8 cellular contexts compared by ENCODE assay signal in the genomic region with DNA sequence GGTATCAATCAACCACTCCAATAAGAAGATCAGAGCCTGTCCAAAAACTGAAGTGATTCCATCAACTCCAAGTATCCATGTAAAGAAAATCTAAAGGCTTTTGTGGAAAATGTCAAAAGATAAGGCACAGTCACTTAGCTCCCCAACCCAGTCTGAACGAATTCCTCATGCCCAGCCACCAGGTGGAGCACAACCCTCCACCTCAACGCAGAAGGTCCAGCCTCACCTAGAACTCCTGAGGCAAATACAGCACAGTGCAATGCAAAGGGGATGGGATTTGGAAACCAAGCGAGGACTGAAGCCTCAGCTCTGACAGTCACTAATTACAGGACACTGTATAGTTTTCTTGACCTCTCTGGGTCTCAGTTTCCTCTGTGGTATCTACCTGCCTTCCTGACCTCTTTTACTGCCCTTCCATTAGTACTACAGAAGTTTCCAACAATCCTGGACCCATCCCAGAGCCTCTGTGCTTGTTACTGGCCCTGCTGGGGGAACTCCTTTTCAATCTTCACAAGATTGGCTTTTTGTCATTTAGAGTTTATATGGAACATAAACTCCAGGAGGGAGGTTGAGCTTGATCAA. TPM values are rescaled to one million over a fixed set of nuclear protein-coding genes. Genes with fewer than 3 reads are reported as not detected.
A peak's percentile ranks its signal among the peaks of the same experiment; 100 is the strongest.
DNase-seq lines count a peak whose midpoint lies in the region; ATAC-seq and TF ChIP-seq lines count a peak whose summit lies in the region.

No MANE protein-coding gene starts in this region.

- H3K79me2 ChIP-seq in OCI-LY1 (ENCODE audit: insufficient read depth, low read length): no peaks in the 10 kb centered on the region; the same call in 1 of the 2 replicates

- no peaks in the 10 kb centered on the region for H3K27me3 Mint-ChIP-seq in activated T-helper 17 cell treated with anti-CD3 and anti-CD28 coated beads, Interleukin-2, amount 50 U/mL, for 72 hours

- H3K36me3 ChIP-seq in OCI-LY1 (ENCODE audit: insufficient read depth, low read length): peaks cover 47% of the 10 kb centered on the region

- H3K4me3 ChIP-seq in AG09309 (ENCODE audit: control insufficient read depth, low read depth, low read length) (no peak overlapping the region), OCI-LY1 (ENCODE audit: low read depth, low read length, poor library complexity, severe bottlenecking) (no peak overlapping the region)

- H3K4me1 ChIP-seq in OCI-LY1 (ENCODE audit: insufficient read depth, low read length, severe bottlenecking): peaks cover 20% of the 10 kb centered on the region

- H3K9ac ChIP-seq in OCI-LY1 (ENCODE audit: low read length): no peak overlapping the region

- H2AFZ ChIP-seq in OCI-LY1 (ENCODE audit: low read length): no peak overlapping the region

- peaks cover 20% of the 10 kb centered on the region for H3K4me1 Mint-ChIP-seq in activated T-helper 17 cell treated with anti-CD3 and anti-CD28 coated beads, Interleukin-2, amount 50 U/mL, for 72 hours

- no peaks in the 10 kb centered on the region for H3F3A ChIP-seq in OCI-LY1 (ENCODE audit: insufficient read depth, low read length)

- H3K9me3 Mint-ChIP-seq in activated T-helper 17 cell treated with anti-CD3 and anti-CD28 coated beads, Interleukin-2, amount 50 U/mL, for 72 hours: no peaks in the 10 kb centered on the region

- in situ Hi-C loops in GM13977 (cut with MboI; ENCODE audit: low pct_unique_long_range_greater_than_20kb, low sequenced_read_pairs, unreplicated experiment): no loop called here

- no peak overlapping the region for H3K27ac ChIP-seq in OCI-LY1 (ENCODE audit: low read depth, low read length, poor library complexity, severe bottlenecking)

- no peak for ATAC-seq in activated T-helper 17 cell treated with anti-CD3 and anti-CD28 coated beads, Interleukin-2, amount 50 U/mL, for 72 hours (replicated peaks)
- ATAC-seq in HG03432 (IDR thresholded peaks at IDR 0.05; ENCODE audit: unreplicated experiment) (no peak), GM19397 (IDR thresholded peaks at IDR 0.05; ENCODE audit: unreplicated experiment) (no peak)

- TF ChIP-seq CTCF in AG09309 (IDR thresholded peaks at IDR 0.05; ENCODE audit: control insufficient read depth, insufficient read depth, low read depth, low read length, missing control alignments) (peak; percentile 74), GM13977 (IDR thresholded peaks at IDR 0.05; ENCODE audit: extremely low read depth, insufficient read depth, missing control alignments) (peak; percentile 64), OCI-LY1 (IDR thresholded peaks at IDR 0.05; ENCODE audit: low read length) (peak; percentile 87)

- no peaks in the 10 kb centered on the region; the same call in 1 of the 2 replicates for H3K27me3 ChIP-seq in OCI-LY1 (ENCODE audit: insufficient read depth, low read length)

- H3K27ac Mint-ChIP-seq in activated T-helper 17 cell treated with anti-CD3 and anti-CD28 coated beads, Interleukin-2, amount 50 U/mL, for 72 hours: peak overlapping the region; percentile 91

- H3K9me2 ChIP-seq in OCI-LY1 (ENCODE audit: low read depth, low read length): no peaks in the 10 kb centered on the region

- H3K4me3 Mint-ChIP-seq in activated T-helper 17 cell treated with anti-CD3 and anti-CD28 coated beads, Interleukin-2, amount 50 U/mL, for 72 hours: peak overlapping the region; percentile 93

- H3K36me3 Mint-ChIP-seq in activated T-helper 17 cell treated with anti-CD3 and anti-CD28 coated beads, Interleukin-2, amount 50 U/mL, for 72 hours (ENCODE audit: low read depth): peaks cover 55% of the 10 kb centered on the region

- no peaks in the 10 kb centered on the region for H3K9me3 ChIP-seq in OCI-LY1 (ENCODE audit: low read length)

- no peak overlapping the region for H3K4me2 ChIP-seq in OCI-LY1 (ENCODE audit: low read length)

- H4K20me1 ChIP-seq in OCI-LY1 (ENCODE audit: insufficient read depth, low read length): no peaks in the 10 kb centered on the region

- no peak for DNase-seq in AG09309 (ENCODE audit: low read depth)
- DNase-seq in GM13977 (ENCODE audit: low spot score): peak; percentile 68
- peak; percentile 66 for DNase-seq in iPS-NIHi11 (ENCODE audit: low spot score)
- DNase-seq in stimulated activated CD8-positive, alpha-beta memory T cell treated with anti-CD3 and anti-CD28 coated beads, Interleukin-12 subunit alpha, Interleukin-12 subunit beta, amount 100 ng/mL, for 1 hour (ENCODE audit: low read depth): peak; percentile 22

RNA-seq across cellular contexts. Expression of a gene that starts 2.0 kb away (rescaled TPM):
- total RNA-seq in activated T-helper 17 cell treated with anti-CD3 and anti-CD28 coated beads, Interleukin-2, amount 50 U/mL, for 72 hours: 10 to 100 TPM; 30.8 to 40.4 TPM

RNA-seq across cellular contexts. Expression of a gene that starts 43.0 kb away (rescaled TPM):
- total RNA-seq in activated T-helper 17 cell treated with anti-CD3 and anti-CD28 coated beads, Interleukin-2, amount 50 U/mL, for 72 hours: 10 to 100 TPM; 24.2 to 43.2 TPM

RNA-seq across cellular contexts. Expression of a gene that starts 48.8 kb away (rescaled TPM):
- total RNA-seq in activated T-helper 17 cell treated with anti-CD3 and anti-CD28 coated beads, Interleukin-2, amount 50 U/mL, for 72 hours: 1 to 10 TPM; 4.0 to 4.9 TPM
